In genomic region chr11:72721276-72721675, GRCh38 we compare ENCODE assay signal across 1 cellular context.
TF ChIP-seq lines count a peak whose summit lies in the region.

No MANE protein-coding gene starts in this region.

TF ChIP-seq in K562, 482 proteins besides CTCF, POLR2A, EP300 and RAD21:
- TF ChIP-seq BMI1 (IDR thresholded peaks at IDR 0.05; ENCODE audit: low read length) (no peak), YY1 (IDR thresholded peaks at IDR 0.05; ENCODE audit: borderline replicate concordance in 1 of 3, control insufficient read depth in 1 of 3, extremely low read depth in 1 of 3, insufficient read depth in 3 of 3, insufficient read length in 1 of 3, insufficient replicate concordance in 2 of 3, low read depth in 1 of 3, low read length in 2 of 3) (no peak)
